8 cellular contexts compared by ENCODE assay signal in genomic region chr19:1672038-1672768, GRCh38. TPM values are rescaled to one million over a fixed set of nuclear protein-coding genes. Genes with fewer than 3 reads are reported as not detected.
A peak's percentile ranks its signal among the peaks of the same experiment; 100 is the strongest.
DNase-seq lines count a peak whose midpoint lies in the region; ATAC-seq, FAIRE-seq and TF ChIP-seq lines count a peak whose summit lies in the region.

No MANE protein-coding gene starts in this region.

- FAIRE-seq in endothelial cell of umbilical vein (lab: Jason Lieb, UNC): no peak

- H3K27me3 ChIP-seq in DND-41 (ENCODE audit: insufficient read depth, low read length, poor library complexity) (peaks cover 28% of the 10 kb centered on the region), endothelial cell of umbilical vein (ENCODE audit: control insufficient read depth in 2 of 2, insufficient read depth in 2 of 2, low read length in 2 of 2) (peaks cover 24 to 43% of the 10 kb centered on the region in 2 experiments)

- no TSS peak for BruUV-seq in endothelial cell of umbilical vein (replicated peaks; lab: Mats Ljungman, UMichigan)

- CTCF ChIA-PET in activated CD8-positive, alpha-beta T cell treated with anti-CD3 and anti-CD28 coated beads for 36 hours (lab: Charles Lee): interaction anchor here (0.6 to 4.6 kb wide), 44 partner anchors 10 to 154 kb away, joined by 3 to 52 read pairs (median 4); partner anchors contain the start of genes MBD3, TCF3 and UQCR11
- CTCF ChIA-PET in endothelial cell of umbilical vein (lab: Charles Lee): interaction anchor here (0.6 to 7.5 kb wide), 57 partner anchors 8 to 169 kb away, joined by 3 to 177 read pairs (median 4); partner anchors contain the start of genes ONECUT3, TCF3 and UQCR11

- H3K9ac ChIP-seq in DND-41 (ENCODE audit: low read depth, low read length): no peak overlapping the region; the same call in 1 of the 2 replicates
- no peak overlapping the region for H3K9ac ChIP-seq in endothelial cell of umbilical vein (replicated peaks; ENCODE audit: extremely low read depth, insufficient read depth, low read length)

- H3K9me3 Mint-ChIP-seq in activated CD8-positive, alpha-beta T cell treated with anti-CD3 and anti-CD28 coated beads for 36 hours: no peaks in the 10 kb centered on the region
- no peaks in the 10 kb centered on the region for H3K9me3 Mint-ChIP-seq in nephron progenitor cell

- H3K9me3 ChIP-seq in DND-41 (ENCODE audit: insufficient read depth, low read length, severe bottlenecking) (no peaks in the 10 kb centered on the region), endothelial cell of umbilical vein (replicated peaks; ENCODE audit: control insufficient read depth, insufficient read depth, low read length) (no peaks in the 10 kb centered on the region)

- H3K79me2 ChIP-seq in DND-41 (ENCODE audit: insufficient read depth, low read length): no peaks in the 10 kb centered on the region
- H3K79me2 ChIP-seq in endothelial cell of umbilical vein (ENCODE audit: control insufficient read depth, insufficient read depth, low read length): no peaks in the 10 kb centered on the region

- H3K27ac Mint-ChIP-seq in activated CD8-positive, alpha-beta T cell treated with anti-CD3 and anti-CD28 coated beads for 36 hours: no peak overlapping the region
- no peak overlapping the region for H3K27ac Mint-ChIP-seq in nephron progenitor cell

- H4K20me1 ChIP-seq in DND-41 (ENCODE audit: insufficient read depth, low read length) (peaks cover 6% of the 10 kb centered on the region; the same call in 1 of the 2 replicates), endothelial cell of umbilical vein (replicated peaks; ENCODE audit: control insufficient read depth, extremely low read depth, insufficient read depth, low read length) (no peaks in the 10 kb centered on the region)

- DNase-seq in DND-41: peak; percentile 52
- DNase-seq in LNCaP clone FGC (ENCODE audit: low read depth): no peak
- DNase-seq in activated CD8-positive, alpha-beta T cell treated with anti-CD3 and anti-CD28 coated beads for 36 hours: peak; percentile 65
- no peak for DNase-seq in endothelial cell of umbilical vein (ENCODE audit: low read depth, low spot score)
- peak; percentile 65 for DNase-seq in nephron progenitor cell
- DNase-seq in NK-92 (lab: John Stamatoyannopoulos, UW; ENCODE audit: unreplicated experiment): no peak

- TF ChIP-seq CTCF in DND-41 (IDR thresholded peaks at IDR 0.05; ENCODE audit: borderline replicate concordance, extremely low read depth, low read length, poor library complexity, severe bottlenecking) (peak; percentile 69), LNCaP clone FGC (IDR thresholded peaks at IDR 0.05; ENCODE audit: control insufficient read depth, extremely low read depth, insufficient read depth) (peak; percentile 57), endothelial cell of umbilical vein (IDR thresholded peaks at IDR 0.05; ENCODE audit: extremely low read depth in 1 of 2, insufficient read depth in 1 of 2, low read depth in 1 of 2, low read length in 2 of 2) (peak; percentile 57 to 71), nephron progenitor cell (IDR thresholded peaks at IDR 0.05) (peak; percentile 68)
- TF ChIP-seq CTCF in activated CD8-positive, alpha-beta T cell treated with anti-CD3 and anti-CD28 coated beads for 36 hours (IDR thresholded peaks at IDR 0.05): peak; percentile 99

- H3K36me3 Mint-ChIP-seq in activated CD8-positive, alpha-beta T cell treated with anti-CD3 and anti-CD28 coated beads for 36 hours (ENCODE audit: low read depth): no peaks in the 10 kb centered on the region
- H3K36me3 Mint-ChIP-seq in nephron progenitor cell (ENCODE audit: low read depth): no peaks in the 10 kb centered on the region

- H3K36me3 ChIP-seq in DND-41 (ENCODE audit: insufficient read depth, low read length) (no peaks in the 10 kb centered on the region), endothelial cell of umbilical vein (ENCODE audit: control insufficient read depth in 2 of 2, extremely low read depth in 1 of 2, insufficient read depth in 2 of 2, low read length in 2 of 2) (no peaks in the 10 kb centered on the region)

- H3K27me3 Mint-ChIP-seq in activated CD8-positive, alpha-beta T cell treated with anti-CD3 and anti-CD28 coated beads for 36 hours: peaks cover 49% of the 10 kb centered on the region
- peaks cover 96% of the 10 kb centered on the region for H3K27me3 Mint-ChIP-seq in nephron progenitor cell (ENCODE audit: low read depth, poor library complexity)

- intact Hi-C loops in activated CD8-positive, alpha-beta T cell treated with anti-CD3 and anti-CD28 coated beads for 36 hours (cut with micrococcal nuclease): loop anchor here (10.0 kb wide), 1 partner anchor 93 kb away; no protein-coding TSS in a partner anchor
- intact Hi-C loops in endothelial cell of umbilical vein (cut with micrococcal nuclease): loop anchor here (1.0 to 5.0 kb wide), 4 partner anchors 67 to 126 kb away; partner anchors contain the start of gene UQCR11

- dilution Hi-C loops in endothelial cell of umbilical vein (cut with MboI; ENCODE audit: extremely low pct_ligation_motif_present, low sequenced_read_pairs): no loop called here

- no peak overlapping the region for H3K4me3 ChIP-seq in DND-41 (ENCODE audit: low read depth in 1 of 2, low read length in 2 of 2)
- H3K4me3 ChIP-seq in LNCaP clone FGC (ENCODE audit: low read depth, low read length): no peak overlapping the region
- no peak overlapping the region for H3K4me3 ChIP-seq in endothelial cell of umbilical vein (replicated peaks in 1 of 3; ENCODE audit: insufficient read depth in 1 of 3, low read depth in 1 of 3, low read length in 3 of 3)

- H3K9me1 ChIP-seq in endothelial cell of umbilical vein (replicated peaks; ENCODE audit: control insufficient read depth, extremely low read depth, insufficient read depth, low read length): no peaks in the 10 kb centered on the region

- no peak for TF ChIP-seq POLR2A in endothelial cell of umbilical vein (IDR thresholded peaks at IDR 0.05; ENCODE audit: low read depth, low read length)

- H3K4me2 ChIP-seq in DND-41 (ENCODE audit: insufficient read depth, low read length): peak overlapping the region; percentile 58
- H3K4me2 ChIP-seq in endothelial cell of umbilical vein (ENCODE audit: insufficient read depth, low read length): no peak overlapping the region

- H3K4me3 Mint-ChIP-seq in activated CD8-positive, alpha-beta T cell treated with anti-CD3 and anti-CD28 coated beads for 36 hours: peak overlapping the region; percentile 35
- no peak overlapping the region for H3K4me3 Mint-ChIP-seq in nephron progenitor cell

- peaks cover 7% of the 10 kb centered on the region for H3K4me1 ChIP-seq in DND-41 (ENCODE audit: insufficient read depth, low read length)
- H3K4me1 ChIP-seq in endothelial cell of umbilical vein (ENCODE audit: control insufficient read depth, extremely low read depth, insufficient read depth, low read length): no peaks in the 10 kb centered on the region

- POLR2A ChIA-PET in activated CD8-positive, alpha-beta T cell treated with anti-CD3 and anti-CD28 coated beads for 36 hours (lab: Charles Lee): interaction anchor here (1.2 to 1.3 kb wide), 2 partner anchors 20 to 82 kb away, joined by 3 read pairs; partner anchors contain the start of gene TCF3
- POLR2A ChIA-PET in endothelial cell of umbilical vein (lab: Charles Lee): no interaction called here

- H3K27ac ChIP-seq in DND-41 (ENCODE audit: low read length) (no peak overlapping the region), endothelial cell of umbilical vein (ENCODE audit: insufficient read depth, low read depth, low read length) (no peak overlapping the region)

- H2AFZ ChIP-seq in DND-41 (ENCODE audit: low read depth, low read length) (peak overlapping the region; percentile 62), endothelial cell of umbilical vein (ENCODE audit: low read depth, low read length) (peak overlapping the region; percentile 57)

- H3K4me1 Mint-ChIP-seq in activated CD8-positive, alpha-beta T cell treated with anti-CD3 and anti-CD28 coated beads for 36 hours (ENCODE audit: low read depth): peaks cover 17% of the 10 kb centered on the region
- peaks cover 31% of the 10 kb centered on the region for H3K4me1 Mint-ChIP-seq in nephron progenitor cell

- ATAC-seq in DND-41 (ENCODE audit: insufficient read depth, low read depth): peak; percentile 75
- peak; percentile 54 for ATAC-seq in activated CD8-positive, alpha-beta T cell treated with anti-CD3 and anti-CD28 coated beads for 36 hours
- ATAC-seq in GM21528 (IDR thresholded peaks at IDR 0.05; ENCODE audit: low FRiP score, unreplicated experiment): no peak
- ATAC-seq in GM18519 (IDR thresholded peaks at IDR 0.05; ENCODE audit: low FRiP score, unreplicated experiment): no peak

TF ChIP-seq in endothelial cell of umbilical vein, 7 proteins besides CTCF, POLR2A, EP300 and RAD21:
- peak; percentile 6 for TF ChIP-seq MYC (IDR thresholded peaks at IDR 0.05; ENCODE audit: low read depth, low read length)
- no peak for TF ChIP-seq POLR2AphosphoS5 (IDR thresholded peaks at IDR 0.05; ENCODE audit: insufficient read depth, low read depth, low read length)
- peak; percentile 59 for TF ChIP-seq MAX (IDR thresholded peaks at IDR 0.05; ENCODE audit: insufficient read depth, insufficient read length)

RNA-seq across cellular contexts. Expression of gene TCF3, which starts 19.8 kb away (rescaled TPM):
- total RNA-seq in activated CD8-positive, alpha-beta T cell treated with anti-CD3 and anti-CD28 coated beads for 36 hours: 100 to 1,000 TPM; 124 to 126 TPM
- total RNA-seq in endothelial cell of umbilical vein: 193 and 197 TPM in 2 replicates
- polyA plus RNA-seq in endothelial cell of umbilical vein: 147 and 202 TPM in 2 replicates
- 111 and 153 TPM in 2 replicates for polyA plus RNA-seq in endothelial cell of umbilical vein (2011; cell fraction: cytosol; rRNA removed)
- 216 and 222 TPM in 2 replicates for polyA plus RNA-seq in endothelial cell of umbilical vein (2011; cell fraction: nucleus; rRNA removed)
- 146 and 182 TPM in 2 replicates for polyA plus RNA-seq in endothelial cell of umbilical vein (2012)
- polyA minus RNA-seq in endothelial cell of umbilical vein: 49.3 and 59.6 TPM in 2 replicates
- polyA minus RNA-seq in endothelial cell of umbilical vein (2011; cell fraction: cytosol; rRNA and poly(A)+ RNA removed): 139 TPM
- 27.0 and 53.7 TPM in 2 replicates for polyA minus RNA-seq in endothelial cell of umbilical vein (2011; cell fraction: nucleus; rRNA and poly(A)+ RNA removed)

Comparison
In these comparisons a context has a peak if more than half of its experiments do, and no peak if none do; other contexts are left out.
1. ATAC-seq: peak in DND-41 (single experiment) and activated CD8-positive, alpha-beta T cell treated with anti-CD3 and anti-CD28 coated beads for 36 hours (single experiment); none in GM21528 (single experiment) and GM18519 (single experiment).
2. DNase-seq: peak in DND-41 (single experiment), activated CD8-positive, alpha-beta T cell treated with anti-CD3 and anti-CD28 coated beads for 36 hours (single experiment) and nephron progenitor cell (single experiment); none in LNCaP clone FGC (single experiment), endothelial cell of umbilical vein (single experiment) and NK-92 (single experiment).
3. Peak in every context shown above with its lines, with median percentiles within 50 percentile points of each other: CTCF ChIP-seq.